8 cellular contexts compared by ENCODE assay signal in the genomic region with DNA sequence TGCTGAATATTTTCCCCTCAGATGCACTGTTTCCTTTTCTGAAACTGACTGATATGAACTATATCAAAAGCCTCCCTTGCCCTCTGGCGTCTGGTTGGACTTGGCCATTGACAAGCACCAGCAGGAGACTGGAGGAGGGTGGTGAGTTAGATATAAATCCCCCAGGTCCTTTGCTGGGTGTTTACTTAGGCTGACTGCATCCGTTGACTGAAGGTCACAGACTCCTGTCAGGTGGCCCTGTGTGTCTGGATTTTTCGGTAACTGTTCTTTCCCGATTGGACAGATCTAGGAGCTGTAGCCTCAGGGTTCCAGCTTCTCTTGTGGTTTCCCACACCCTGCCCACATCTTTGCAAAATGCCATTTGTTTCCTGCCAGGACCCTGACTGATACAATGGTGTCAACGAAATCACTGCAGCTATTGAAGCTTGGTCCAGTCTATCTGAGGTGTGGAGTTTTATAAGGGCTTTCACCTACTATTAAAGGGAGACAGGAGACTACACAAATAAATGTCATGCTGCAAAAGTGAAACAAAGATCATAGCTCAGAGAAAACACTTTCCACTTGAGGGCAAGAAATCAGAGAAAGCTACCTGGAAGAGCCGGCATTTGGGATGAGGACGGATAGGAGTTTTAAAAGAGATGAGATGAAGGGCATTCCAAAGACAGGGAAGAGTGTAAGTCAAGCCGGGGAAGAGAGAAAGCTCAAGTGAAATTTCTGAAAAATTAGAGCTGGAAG. TPM values are rescaled to one million over a fixed set of nuclear protein-coding genes. Genes with fewer than 3 reads are reported as not detected.
DNase-seq lines count a peak whose midpoint lies in the region; ATAC-seq lines count a peak whose summit lies in the region.

No MANE protein-coding gene starts in this region.

- no peak overlapping the region for H2BK5ac ChIP-seq in neuronal stem cell (ENCODE audit: low read length)

- DNase-seq in activated naive CD4-positive, alpha-beta T cell treated with anti-CD3 and anti-CD28 coated beads for 36 hours: peak; percentile 20
- no peak for DNase-seq in activated naive CD4-positive, alpha-beta T cell treated with anti-CD3 and anti-CD28 coated beads, Interleukin-2, amount 50 U/mL, for 16 hours
- peak; percentile 57 to 73 for DNase-seq in SHP77 (lab: John Stamatoyannopoulos, UW)
- no peak for DNase-seq in neuronal stem cell (ENCODE audit: low spot score)
- no peak for DNase-seq in RKO (ENCODE audit: low spot score)

- H3K4me1 ChIP-seq in endocrine pancreas (ENCODE audit: control insufficient read depth, insufficient read depth, low read length): no peaks in the 10 kb centered on the region
- H3K4me1 ChIP-seq in neuronal stem cell (ENCODE audit: control insufficient read depth in 2 of 2, insufficient read depth in 1 of 2, low read depth in 1 of 2, low read length in 2 of 2): peaks cover 8 to 16% of the 10 kb centered on the region in 2 donors

- no peaks in the 10 kb centered on the region for H3K36me3 Mint-ChIP-seq in activated naive CD4-positive, alpha-beta T cell treated with anti-CD3 and anti-CD28 coated beads for 36 hours (ENCODE audit: low read depth)

- H2BK15ac ChIP-seq in neuronal stem cell (ENCODE audit: low read length): no peak overlapping the region

- H3K4me3 ChIP-seq in endocrine pancreas (ENCODE audit: control insufficient read depth, insufficient read depth, low read length) (peak overlapping the region; percentile 91), neuronal stem cell (ENCODE audit: low read length in 2 of 2) (peak overlapping the region in 1 of 2 donors; percentile 55)

- peaks cover 6% of the 10 kb centered on the region for H3K79me1 ChIP-seq in neuronal stem cell (ENCODE audit: low read depth, low read length)

- no peak overlapping the region for H3K4me2 ChIP-seq in neuronal stem cell (ENCODE audit: insufficient read depth, low read length, poor library complexity, severe bottlenecking)

- H3K14ac ChIP-seq in neuronal stem cell (ENCODE audit: low read length): no peak overlapping the region

- WGBS in neuronal stem cell (ENCODE audit: extremely low coverage in 2 of 2, insufficient read length in 2 of 2, insufficient replicate concordance in 1 of 2), 2 donors: no CpG with 5 or more reads among the region's 8 CpGs

- H2AK5ac ChIP-seq in neuronal stem cell (ENCODE audit: low read depth, low read length): no peak overlapping the region

- CTCF ChIA-PET in activated naive CD4-positive, alpha-beta T cell treated with anti-CD3 and anti-CD28 coated beads for 36 hours (lab: Charles Lee): interaction anchor here (1.3 to 1.4 kb wide), 2 partner anchors 249 to 316 kb away, joined by 4 to 5 read pairs; partner anchors contain the start of gene LRIG2

- no peak overlapping the region for H4K8ac ChIP-seq in neuronal stem cell (ENCODE audit: low read depth, low read length)

- H3K4me1 Mint-ChIP-seq in activated naive CD4-positive, alpha-beta T cell treated with anti-CD3 and anti-CD28 coated beads for 36 hours (ENCODE audit: low read depth): peaks cover 17% of the 10 kb centered on the region

- H3K9me3 ChIP-seq in endocrine pancreas (ENCODE audit: control insufficient read depth, low read length) (no peaks in the 10 kb centered on the region), neuronal stem cell (replicated peaks in 1 of 2; ENCODE audit: control insufficient read depth in 2 of 2, insufficient read depth in 1 of 2, low read depth in 1 of 2, low read length in 2 of 2) (no peaks in the 10 kb centered on the region)

- H3K4me3 Mint-ChIP-seq in activated naive CD4-positive, alpha-beta T cell treated with anti-CD3 and anti-CD28 coated beads for 36 hours: peak overlapping the region; percentile 82

- H4K91ac ChIP-seq in neuronal stem cell (ENCODE audit: low read depth, low read length, poor library complexity): no peak overlapping the region

- H2BK120ac ChIP-seq in neuronal stem cell (ENCODE audit: low read depth, low read length): no peak overlapping the region

- H3K27ac ChIP-seq in neuronal stem cell (replicated peaks; ENCODE audit: low read length): no peak overlapping the region

- no peak overlapping the region for H3K27ac Mint-ChIP-seq in activated naive CD4-positive, alpha-beta T cell treated with anti-CD3 and anti-CD28 coated beads for 36 hours

- peak overlapping the region; percentile 98 for H2AFZ ChIP-seq in neuronal stem cell (ENCODE audit: low read length)

- H3K27me3 ChIP-seq in endocrine pancreas (ENCODE audit: control insufficient read depth, insufficient read depth, low read length) (no peaks in the 10 kb centered on the region), neuronal stem cell (ENCODE audit: control insufficient read depth in 3 of 3, insufficient read depth in 3 of 3, low read depth in 1 of 3, low read length in 3 of 3) (no peaks in the 10 kb centered on the region)

- no peak overlapping the region for H3K4ac ChIP-seq in neuronal stem cell (ENCODE audit: low read length)

- H3K9ac ChIP-seq in endocrine pancreas (ENCODE audit: control insufficient read depth, insufficient read depth, low read length): peak overlapping the region; percentile 71
- H3K9ac ChIP-seq in neuronal stem cell (ENCODE audit: low read depth, low read length, poor library complexity): no peak overlapping the region

- intact Hi-C loops in activated naive CD4-positive, alpha-beta T cell treated with anti-CD3 and anti-CD28 coated beads for 36 hours (cut with micrococcal nuclease): no loop called here

- no peak overlapping the region for H3K23ac ChIP-seq in neuronal stem cell (ENCODE audit: low read depth, low read length, poor library complexity)

- no peaks in the 10 kb centered on the region for H3K36me3 ChIP-seq in endocrine pancreas (ENCODE audit: control insufficient read depth, insufficient read depth, low read length)
- H3K36me3 ChIP-seq in neuronal stem cell (replicated peaks in 1 of 2; ENCODE audit: control insufficient read depth in 2 of 2, insufficient read depth in 2 of 2, low read length in 2 of 2): no peaks in the 10 kb centered on the region

- H2BK12ac ChIP-seq in neuronal stem cell (ENCODE audit: low read length): no peak overlapping the region

- H3K9me3 Mint-ChIP-seq in activated naive CD4-positive, alpha-beta T cell treated with anti-CD3 and anti-CD28 coated beads for 36 hours: peaks cover 4% of the 10 kb centered on the region

- no peak overlapping the region for H3K18ac ChIP-seq in neuronal stem cell (ENCODE audit: low read length)

- ATAC-seq in HG02571 (IDR thresholded peaks at IDR 0.05; ENCODE audit: unreplicated experiment): no peak
- no peak for ATAC-seq in HG02885 (IDR thresholded peaks at IDR 0.05; ENCODE audit: poor library complexity, unreplicated experiment)

- no peaks in the 10 kb centered on the region for H3K27me3 Mint-ChIP-seq in activated naive CD4-positive, alpha-beta T cell treated with anti-CD3 and anti-CD28 coated beads for 36 hours (ENCODE audit: low read depth)

RNA-seq across cellular contexts. Expression of gene MAGI3, which starts 1.5 kb away (rescaled TPM):
- total RNA-seq in activated naive CD4-positive, alpha-beta T cell treated with anti-CD3 and anti-CD28 coated beads for 36 hours: 1 to 10 TPM; 5.9 to 6.4 TPM
- polyA plus RNA-seq in neuronal stem cell (2013, experiment 1 of 2): 9.2 TPM
- polyA plus RNA-seq in neuronal stem cell (2013, experiment 2 of 2): 8.8 TPM

Comparison
In these comparisons a context has a peak if more than half of its experiments do, and no peak if none do; other contexts are left out.
1. DNase-seq: peak in activated naive CD4-positive, alpha-beta T cell treated with anti-CD3 and anti-CD28 coated beads for 36 hours (single experiment) and SHP77 (2 of 2); none in activated naive CD4-positive, alpha-beta T cell treated with anti-CD3 and anti-CD28 coated beads, Interleukin-2, amount 50 U/mL, for 16 hours (single experiment), neuronal stem cell (single experiment) and RKO (single experiment).